25 cellular contexts compared by ENCODE assay signal in genomic region chr19:54341295-54341694, GRCh38. TPM values are rescaled to one million over a fixed set of nuclear protein-coding genes. Genes with fewer than 3 reads are reported as not detected.
"Had no signal": no experiment of that assay in that cellular context is flagged by ENCODE, and none has a peak within 500 bp of the region (broad histone marks: within the 10 kb centered on the region; RNA-seq: fewer than 3 reads in every experiment).

No MANE protein-coding gene starts in this region.

- H3K4me3 Mint-ChIP-seq: immature natural killer cell; naive thymus-derived CD4-positive, alpha-beta T cell had no signal

- DNase-seq: effector memory CD4-positive, alpha-beta T cell; gastrocnemius medialis; heart right ventricle; hypothalamus; immature natural killer cell; left cardiac atrium; left ventricle myocardium superior; naive thymus-derived CD4-positive, alpha-beta T cell; posterior cingulate gyrus; small intestine; stimulated activated CD4-positive, alpha-beta T cell treated with anti-CD3 and anti-CD28 coated beads, Interleukin-12 subunit alpha, Interleukin-12 subunit beta, amount 100 ng/mL, for 4 hours; stimulated activated naive CD4-positive, alpha-beta T cell; stomach; substantia nigra; transverse colon had no signal

- H3K36me3 Mint-ChIP-seq: naive thymus-derived CD4-positive, alpha-beta T cell had no signal

- H3K4me3 ChIP-seq: gastrocnemius medialis, heart right ventricle, lung, right atrium auricular region, stomach, thoracic aorta, transverse colon had no signal

- H3K27ac Mint-ChIP-seq: immature natural killer cell; naive thymus-derived CD4-positive, alpha-beta T cell had no signal

- H3K27me3 ChIP-seq: gastrocnemius medialis, neutrophil, right atrium auricular region, transverse colon had no signal

- FAIRE-seq: endometrium, keratinocyte, small intestine had no signal

- ATAC-seq: esophagus mucosa; gastrocnemius medialis; heart right ventricle; left cardiac atrium; left ventricle myocardium superior; naive thymus-derived CD4-positive, alpha-beta T cell had no signal

- H3K9me3 Mint-ChIP-seq: immature natural killer cell; naive thymus-derived CD4-positive, alpha-beta T cell had no signal

- H3K4me1 Mint-ChIP-seq: immature natural killer cell had no signal

- H3K4me1 ChIP-seq: gastrocnemius medialis, right atrium auricular region, stomach, transverse colon had no signal

- H3K27ac ChIP-seq: gastrocnemius medialis, heart right ventricle, neutrophil, right atrium auricular region, stomach, thoracic aorta, transverse colon had no signal

- H3K9me3 ChIP-seq: gastrocnemius medialis, heart right ventricle, neutrophil, right atrium auricular region, stomach, thoracic aorta, transverse colon had no signal

- H3K36me3 ChIP-seq: gastrocnemius medialis, heart right ventricle, neutrophil, right atrium auricular region, stomach, thoracic aorta, transverse colon had no signal

RNA-seq across cellular contexts. Expression of gene LILRA4, which starts 2.3 kb away (rescaled TPM):
- total RNA-seq: esophagus mucosa, fibroblast of lung, gastrocnemius medialis, left cardiac atrium, left ventricle myocardium superior, osteoblast, right atrium auricular region, stomach, thoracic aorta had no signal
- polyA plus RNA-seq: fibroblast of lung; heart right ventricle; keratinocyte; naive thymus-derived CD4-positive, alpha-beta T cell; neural cell; stomach had no signal

RNA-seq across cellular contexts. Expression of gene LAIR1, which starts 23.4 kb away (rescaled TPM):
- total RNA-seq: fibroblast of lung had no signal
- polyA plus RNA-seq: fibroblast of lung, keratinocyte, neural cell had no signal

RNA-seq across cellular contexts. Expression of gene LILRA5, which starts 28.3 kb away (rescaled TPM):
- total RNA-seq: fibroblast of lung had no signal
- polyA plus RNA-seq: fibroblast of lung, keratinocyte, neural cell had no signal
